In genomic region chr10:73967022-73967429, GRCh38 we compare ENCODE assay signal across 11 cellular contexts. TPM values are rescaled to one million over a fixed set of nuclear protein-coding genes. Genes with fewer than 3 reads are reported as not detected.
DNase-seq lines count a peak whose midpoint lies in the region; ATAC-seq and TF ChIP-seq lines count a peak whose summit lies in the region.
"Had no signal": no experiment of that assay in that cellular context is flagged by ENCODE, and none has a peak within 500 bp of the region (broad histone marks: within the 10 kb centered on the region; RNA-seq: fewer than 3 reads in every experiment).

No MANE protein-coding gene starts in this region.

- POLR2A ChIA-PET in HEK293 (lab: Yijun Ruan, JAX) (interaction anchor here (1.2 to 1.7 kb wide), 3 partner anchors 13 to 79 kb away, joined by 3 to 12 read pairs (median 4); partner anchors contain the start of gene VCL), MCF 10A (lab: Yijun Ruan, JAX) (interaction anchor here (0.6 to 3.2 kb wide), 4 partner anchors 14 to 156 kb away, joined by 3 to 16 read pairs (median 9); no protein-coding TSS in a partner anchor), T-cell (lab: Charles Lee) (interaction anchor here in 1 of 2 donors (0.6 kb wide), 1 partner anchor 62 kb away, joined by 4 read pairs; no protein-coding TSS in a partner anchor)

- H3K4me3 Mint-ChIP-seq in MCF 10A (ENCODE audit: unreplicated experiment) (no peak overlapping the region), T-cell (no peak overlapping the region)
- H3K4me3 Mint-ChIP-seq: CD4-positive, CD25-positive, alpha-beta regulatory T cell had no signal

- H3K27ac Mint-ChIP-seq in MCF 10A (ENCODE audit: low read depth, unreplicated experiment) (peak overlapping the region; percentile 99), T-cell (no peak overlapping the region)

- peaks cover 14% of the 10 kb centered on the region for H3K4me1 ChIP-seq in HEK293 (ENCODE audit: control insufficient read depth, insufficient read depth, low read length)
- peaks cover 11 to 38% of the 10 kb centered on the region in 2 donors for H3K4me1 ChIP-seq in left lung
- H3K4me1 ChIP-seq in stomach smooth muscle (ENCODE audit: control insufficient read depth, insufficient read depth, low read length) = peaks cover 39% of the 10 kb centered on the region

- peak overlapping the region; percentile 38 to 81 for H3K9ac ChIP-seq in stomach smooth muscle (ENCODE audit: low read length in 2 of 2)

- no peak for DNase-seq in MCF 10A (ENCODE audit: unreplicated experiment)
- no peak for DNase-seq in left lung
- DNase-seq in activated gamma-delta T cell treated with Interleukin-2 at 50 U/mL for 16 hours = no peak
- DNase-seq in T-cell = no peak
- DNase-seq in NCI-H524 (lab: John Stamatoyannopoulos, UW) = no peak
- DNase-seq: amniotic stem cell; CD4-positive, CD25-positive, alpha-beta regulatory T cell; NCI-H1048 had no signal

- H3K4me3 ChIP-seq in HEK293 (ENCODE audit: low read depth, low read length) = no peak overlapping the region
- no peak overlapping the region for H3K4me3 ChIP-seq in left lung
- peak overlapping the region in 1 of 2 donors; percentile 11 for H3K4me3 ChIP-seq in stomach smooth muscle (ENCODE audit: low read length in 2 of 2)

- CTCF ChIA-PET in HEK293 (lab: Yijun Ruan, JAX) = interaction anchor here (0.7 to 3.3 kb wide), 5 partner anchors 10 to 1076 kb away, joined by 3 to 16 read pairs (median 3); no protein-coding TSS in a partner anchor
- CTCF ChIA-PET in MCF 10A (lab: Yijun Ruan, JAX) = interaction anchor here (0.5 to 1.3 kb wide), 7 partner anchors 10 to 1217 kb away, joined by 3 to 5 read pairs (median 3); no protein-coding TSS in a partner anchor
- CTCF ChIA-PET in T-cell (lab: Charles Lee) = interaction anchor here in 1 of 2 donors (0.7 kb wide), 1 partner anchor 30 kb away, joined by 4 read pairs; no protein-coding TSS in a partner anchor

- TF ChIP-seq CTCF in HEK293 (tag by site-specific recombination; IDR thresholded peaks at IDR 0.05) (no peak), MCF 10A (IDR thresholded peaks at IDR 0.05; ENCODE audit: unreplicated experiment) (no peak), left lung (IDR thresholded peaks at IDR 0.05) (no peak)

- H3K9me3 ChIP-seq in HEK293 (ENCODE audit: control insufficient read depth, insufficient read depth, low read depth, low read length) (no peaks in the 10 kb centered on the region), left lung (no peaks in the 10 kb centered on the region), stomach smooth muscle (ENCODE audit: control insufficient read depth in 2 of 2, low read length in 2 of 2) (no peaks in the 10 kb centered on the region)

- H3K4me1 Mint-ChIP-seq in MCF 10A (ENCODE audit: insufficient read depth, unreplicated experiment) = peaks cover 17% of the 10 kb centered on the region
- peaks cover 8 to 11% (median 11%) of the 10 kb centered on the region in 3 donors for H3K4me1 Mint-ChIP-seq in T-cell

- no TSS peak for BruUV-seq in MCF 10A (replicated peaks; lab: Mats Ljungman, UMichigan)

- intact Hi-C loops in MCF 10A (cut with micrococcal nuclease) (no loop called here), left lung (cut with DNase I) (no loop called here)

- H3K27ac ChIP-seq in HEK293 (ENCODE audit: extremely low read depth, low read depth, low read length) (peak overlapping the region; percentile 90), left lung (peak overlapping the region; percentile 77 to 79), stomach smooth muscle (ENCODE audit: low read length) (peak overlapping the region; percentile 97)

- H3K27me3 Mint-ChIP-seq in MCF 10A (ENCODE audit: insufficient read depth, unreplicated experiment) (no peaks in the 10 kb centered on the region), T-cell (no peaks in the 10 kb centered on the region)

- H3K36me3 Mint-ChIP-seq in MCF 10A (ENCODE audit: insufficient read depth, unreplicated experiment) (no peaks in the 10 kb centered on the region), T-cell (no peaks in the 10 kb centered on the region)
- H3K36me3 Mint-ChIP-seq: CD4-positive, CD25-positive, alpha-beta regulatory T cell had no signal

- no peaks in the 10 kb centered on the region for H3K36me3 ChIP-seq in HEK293 (ENCODE audit: control insufficient read depth in 2 of 2, insufficient read depth in 1 of 2, low read length in 2 of 2)
- H3K36me3 ChIP-seq in left lung = no peaks in the 10 kb centered on the region
- H3K36me3 ChIP-seq in stomach smooth muscle (ENCODE audit: control insufficient read depth in 2 of 2, insufficient read depth in 2 of 2, low read length in 2 of 2) = no peaks in the 10 kb centered on the region

- H3K27me3 ChIP-seq in left lung = no peaks in the 10 kb centered on the region
- no peaks in the 10 kb centered on the region for H3K27me3 ChIP-seq in stomach smooth muscle (ENCODE audit: control insufficient read depth in 1 of 2, insufficient read depth in 2 of 2, low read length in 2 of 2)

- ATAC-seq in left lung (no peak), T-cell (replicated peaks in 1 of 4) (no peak), GM18873 (IDR thresholded peaks at IDR 0.05; ENCODE audit: low FRiP score, unreplicated experiment) (no peak)

- H3K9me3 Mint-ChIP-seq in MCF 10A (ENCODE audit: unreplicated experiment) (no peaks in the 10 kb centered on the region), T-cell (no peaks in the 10 kb centered on the region)
- H3K9me3 Mint-ChIP-seq: CD4-positive, CD25-positive, alpha-beta regulatory T cell had no signal

TF ChIP-seq in HEK293, 187 proteins besides CTCF, POLR2A, EP300 and RAD21:
- no peak for TF ChIP-seq ZNF16 (tag by site-specific recombination; IDR thresholded peaks at IDR 0.05; ENCODE audit: low read depth)
- TF ChIP-seq ZNF510 (tag by site-specific recombination; IDR thresholded peaks at IDR 0.05; ENCODE audit: insufficient replicate concordance) = no peak
- no peak for TF ChIP-seq ZNF548 (tag by site-specific recombination; IDR thresholded peaks at IDR 0.05)
- TF ChIP-seq IKZF3 (tag by site-specific recombination; IDR thresholded peaks at IDR 0.05) = no peak
- no peak for TF ChIP-seq ZNF544 (tag by site-specific recombination; IDR thresholded peaks at IDR 0.05)
- no peak for TF ChIP-seq ZNF19 (tag by site-specific recombination; IDR thresholded peaks at IDR 0.05; ENCODE audit: low read depth)
- TF ChIP-seq ZSCAN5A (tag by site-specific recombination; IDR thresholded peaks at IDR 0.05) = no peak
- no peak for TF ChIP-seq PRDM1 (tag by site-specific recombination; IDR thresholded peaks at IDR 0.05)
- no peak for TF ChIP-seq ZNF221 (tag by site-specific recombination; IDR thresholded peaks at IDR 0.05; ENCODE audit: borderline replicate concordance)
- no peak for TF ChIP-seq ZNF830 (tag by site-specific recombination; IDR thresholded peaks at IDR 0.05; ENCODE audit: low read depth)
- TF ChIP-seq ZNF274 (IDR thresholded peaks at IDR 0.05; ENCODE audit: low read length) = no peak
- TF ChIP-seq ZNF274 (tag by site-specific recombination; IDR thresholded peaks at IDR 0.05; ENCODE audit: borderline replicate concordance) = no peak
- TF ChIP-seq ZBTB49 (tag by site-specific recombination; IDR thresholded peaks at IDR 0.05; ENCODE audit: low read depth) = no peak
- no peak for TF ChIP-seq ZNF302 (tag by site-specific recombination; IDR thresholded peaks at IDR 0.05; ENCODE audit: low read depth)
- TF ChIP-seq ZNF837 (tag by site-specific recombination; IDR thresholded peaks at IDR 0.05) = no peak
- no peak for TF ChIP-seq ZNF664 (tag by site-specific recombination; IDR thresholded peaks at IDR 0.05)
- no peak for TF ChIP-seq SETDB1 (IDR thresholded peaks at IDR 0.05; ENCODE audit: insufficient read length, low read length)

RNA-seq across cellular contexts. Expression of gene VCL, which starts 30.9 kb away (rescaled TPM):
- total RNA-seq in MCF 10A (2022) (90.2 and 90.9 TPM in 2 replicates), left lung (100 to 1,000 TPM; 179 to 195 TPM), T-cell (10 to 100 TPM; 22.6 to 48.7 (median 27.0) TPM)

RNA-seq across cellular contexts. Expression of gene PLAU, which starts 56.1 kb away (rescaled TPM):
- total RNA-seq in MCF 10A (2022) = 17.3 and 30.6 TPM in 2 replicates
- 10 to 100 TPM; 26.6 to 29.0 TPM for total RNA-seq in left lung
- 1 to 10 TPM in 2 of 5 donors, under 1 TPM in 1, not detected in 2; 0.63 to 1.1 (median 1.1) TPM for total RNA-seq in T-cell
